In the genomic region with DNA sequence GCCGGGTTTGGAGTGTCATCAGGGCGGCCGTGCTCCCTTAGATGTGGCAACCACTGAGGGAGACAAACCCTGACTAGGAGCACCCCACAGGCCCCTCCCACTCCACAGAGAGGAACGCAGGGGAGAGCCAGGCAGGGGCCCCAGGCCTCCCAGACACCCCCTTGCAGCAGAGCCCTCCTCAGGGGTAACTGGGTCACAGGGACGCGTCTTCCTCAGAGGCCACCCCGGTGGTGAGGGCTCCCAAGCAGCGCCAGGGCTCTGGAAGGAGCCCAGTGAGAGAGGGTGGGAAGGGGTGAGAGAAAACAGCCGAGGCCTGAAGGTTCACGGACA, we compare ENCODE assay signal across 19 cellular contexts. TPM values are rescaled to one million over a fixed set of nuclear protein-coding genes. Genes with fewer than 3 reads are reported as not detected.
DNase-seq lines count a peak whose midpoint lies in the region; ATAC-seq, FAIRE-seq and TF ChIP-seq lines count a peak whose summit lies in the region.
"Had no signal": no experiment of that assay in that cellular context is flagged by ENCODE, and none has a peak within 500 bp of the region (broad histone marks: within the 10 kb centered on the region; RNA-seq: fewer than 3 reads in every experiment).

No MANE protein-coding gene starts in this region.

- TF ChIP-seq CTCF in right atrium auricular region (IDR thresholded peaks at IDR 0.05) (no peak), BE2C (IDR thresholded peaks at IDR 0.05; ENCODE audit: low read depth, low read length) (no peak), RWPE1 (conservative IDR thresholded peaks at IDR 0.05; ENCODE audit: low read depth) (no peak), kidney (IDR thresholded peaks at IDR 0.05; ENCODE audit: borderline replicate concordance, extremely low read depth, insufficient read depth) (no peak)

- peaks cover 37% of the 10 kb centered on the region for H3K36me3 ChIP-seq in right atrium auricular region
- peaks cover 16% of the 10 kb centered on the region for H3K36me3 ChIP-seq in BE2C
- peaks cover 0 to 11% of the 10 kb centered on the region in 2 donors for H3K36me3 ChIP-seq in kidney (ENCODE audit: control insufficient read depth in 1 of 2, insufficient read depth in 2 of 2, low read length in 2 of 2)
- H3K36me3 ChIP-seq in H7 (replicated peaks; ENCODE audit: control insufficient read depth, insufficient read depth, low read length): peaks cover 2% of the 10 kb centered on the region

- DNase-seq in left cardiac atrium (peak; percentile 24), right atrium auricular region (ENCODE audit: low spot score) (no peak), BE2C (peak; percentile 14), RWPE1 (ENCODE audit: low spot score) (no peak), kidney (peak; percentile 57), NCI-H2081 (lab: John Stamatoyannopoulos, UW) (no peak), H7 (no peak), foreskin melanocyte (no peak)
- DNase-seq: C1 segment of cervical spinal cord; CD4-positive, CD25-positive, alpha-beta regulatory T cell; CD8-positive, alpha-beta memory T cell; COR-L47; DMS 273 treated with DMSO at 0.1 percent for 48 hours; DND-41; EL; H9 had no signal

- intact Hi-C loops in left cardiac atrium (cut with DNase I): no loop called here
- intact Hi-C loops in kidney (cut with DNase I): no loop called here

- ATAC-seq in left cardiac atrium: no peak
- ATAC-seq: GM23338 had no signal

- H3K9me3 ChIP-seq in right atrium auricular region: no peaks in the 10 kb centered on the region
- H3K9me3 ChIP-seq in BE2C: no peaks in the 10 kb centered on the region
- no peaks in the 10 kb centered on the region for H3K9me3 ChIP-seq in kidney (ENCODE audit: control insufficient read depth in 1 of 2, low read length in 2 of 2)

- POLR2A ChIA-PET in RWPE1 (lab: Yijun Ruan, JAX; ENCODE audit: low non-redundant PET): no interaction called here

- H3K4me3 ChIP-seq in right atrium auricular region: no peak overlapping the region
- no peak overlapping the region for H3K4me3 ChIP-seq in BE2C (ENCODE audit: low read depth, low read length)
- H3K4me3 ChIP-seq in kidney (ENCODE audit: low read length in 2 of 2): no peak overlapping the region
- H3K4me3 ChIP-seq in H7 (ENCODE audit: insufficient read depth, low read depth, low read length): no peak overlapping the region
- H3K4me3 ChIP-seq: GM23338 had no signal

- H3K4me1 ChIP-seq in right atrium auricular region: peaks cover 0 to 21% of the 10 kb centered on the region in 2 donors
- peaks cover 22% of the 10 kb centered on the region for H3K4me1 ChIP-seq in BE2C
- peaks cover 0 to 5% of the 10 kb centered on the region in 2 donors for H3K4me1 ChIP-seq in kidney (ENCODE audit: control insufficient read depth in 1 of 2, insufficient read depth in 1 of 2, low read depth in 1 of 2, low read length in 2 of 2)

- no peak for FAIRE-seq in kidney (lab: Jason Lieb, UNC)
- FAIRE-seq: GM12891, GM19239 had no signal

- H3K9ac ChIP-seq in kidney (ENCODE audit: low read length in 2 of 2): no peak overlapping the region

- CTCF ChIA-PET in RWPE1 (lab: Yijun Ruan, JAX): no interaction called here

- H3K27ac ChIP-seq in right atrium auricular region (no peak overlapping the region), RWPE1 (peak overlapping the region; percentile 42; the same call in 1 of the 2 replicates), kidney (ENCODE audit: low read depth in 2 of 2, low read length in 2 of 2) (no peak overlapping the region)

- H3K27me3 ChIP-seq in right atrium auricular region: peaks cover 6 to 19% of the 10 kb centered on the region in 2 donors
- H3K27me3 ChIP-seq in BE2C: no peaks in the 10 kb centered on the region
- H3K27me3 ChIP-seq in H7 (ENCODE audit: control insufficient read depth, insufficient read depth, low read length): peaks cover 5% of the 10 kb centered on the region; the same call in 1 of the 2 replicates

RNA-seq across cellular contexts. Expression of a gene that starts 11.4 kb away (rescaled TPM):
- total RNA-seq in left cardiac atrium (under 1 TPM; 0.38 to 0.39 TPM), right atrium auricular region (under 1 TPM; 0.63 to 0.74 TPM), kidney (3.8 TPM)
- polyA plus RNA-seq in BE2C (2012; ENCODE audit: insufficient read depth, insufficient read length, low read depth): 2.4 TPM
- polyA plus RNA-seq in kidney (ENCODE audit: insufficient read depth, low read depth, low replicate concordance): 0.26 TPM
- 0.33 TPM in 1 of 2 replicates, not detected in the other for total RNA-seq in H7 (2014; rRNA removed; shearing (Covaris generic))
- polyA plus RNA-seq: CD8-positive, alpha-beta memory T cell had no signal

RNA-seq across cellular contexts. Expression of a gene that starts 12.6 kb away (rescaled TPM):
- 10 to 100 TPM; 11.6 to 15.7 TPM for total RNA-seq in left cardiac atrium
- 10 to 100 TPM; 12.8 to 13.7 TPM for total RNA-seq in right atrium auricular region
- polyA plus RNA-seq in BE2C (2012; ENCODE audit: insufficient read depth, insufficient read length, low read depth): 43.0 TPM
- total RNA-seq in kidney: 28.6 TPM
- 13.2 TPM for polyA plus RNA-seq in kidney (ENCODE audit: insufficient read depth, low read depth, low replicate concordance)
- total RNA-seq in H7 (2014; rRNA removed; shearing (Covaris generic)): 40.4 and 46.6 TPM in 2 replicates

RNA-seq across cellular contexts. Expression of a gene that starts 26.9 kb away (rescaled TPM):
- total RNA-seq in left cardiac atrium (1,000 to 10,000 TPM in 1 of 2 donors, 100 to 1,000 TPM in 1; 663 to 1,095 TPM), right atrium auricular region (1,000 to 10,000 TPM; 1,076 to 1,610 TPM), kidney (2,632 TPM)
- 2,263 TPM for polyA plus RNA-seq in BE2C (2012; ENCODE audit: insufficient read depth, insufficient read length, low read depth)
- polyA plus RNA-seq in kidney (ENCODE audit: insufficient read depth, low read depth, low replicate concordance): 1,350 TPM
- total RNA-seq in H7 (2014; rRNA removed; shearing (Covaris generic)): 5,543 and 5,789 TPM in 2 replicates

Comparison
In these comparisons a context has a peak if more than half of its experiments do, and no peak if none do; other contexts are left out.
1. DNase-seq: peak in left cardiac atrium (single experiment), BE2C (single experiment) and kidney (single experiment); none in right atrium auricular region (single experiment), RWPE1 (single experiment), NCI-H2081 (0 of 2), H7 (single experiment) and foreskin melanocyte (single experiment).